Comparison of ENCODE assay signal across 2 cellular contexts in genomic region chr16:56252835-56253234, GRCh38.
TF ChIP-seq lines count a peak whose summit lies in the region.

No MANE protein-coding gene starts in this region.

TF ChIP-seq in liver, 16 proteins besides CTCF, POLR2A, EP300 and RAD21:
- TF ChIP-seq REST (IDR thresholded peaks at IDR 0.05) (no peak), SP1 (IDR thresholded peaks at IDR 0.05) (peak; percentile 38), HNF4G (IDR thresholded peaks at IDR 0.05) (no peak), MAX (IDR thresholded peaks at IDR 0.05) (no peak), FOXA1 (IDR thresholded peaks at IDR 0.05) (no peak), GABPA (IDR thresholded peaks at IDR 0.05 in 1 of 2, conservative IDR thresholded peaks at IDR 0.05 in 1 of 2) (no peak), JUND (IDR thresholded peaks at IDR 0.05) (no peak), FOXA2 (IDR thresholded peaks at IDR 0.05) (no peak), TAF1 (conservative IDR thresholded peaks at IDR 0.05) (no peak), RXRA (IDR thresholded peaks at IDR 0.05) (peak; percentile 66 to 77), EGR1 (IDR thresholded peaks at IDR 0.05; ENCODE audit: low read depth in 2 of 2) (no peak), YY1 (IDR thresholded peaks at IDR 0.05) (no peak), NR2F2 (IDR thresholded peaks at IDR 0.05) (peak; percentile 80), ZBTB33 (IDR thresholded peaks at IDR 0.05) (no peak), ATF3 (IDR thresholded peaks at IDR 0.05) (no peak), HNF4A (conservative IDR thresholded peaks at IDR 0.05) (no peak)
TF ChIP-seq in liver: peak in this region for 3.

TF ChIP-seq in HepG2, 621 proteins besides CTCF, POLR2A, EP300 and RAD21:
- TF ChIP-seq ZNF746 (CRISPR knock-in tag; IDR thresholded peaks at IDR 0.05) (no peak), RFXANK (CRISPR knock-in tag; IDR thresholded peaks at IDR 0.05) (no peak), TBX3 (IDR thresholded peaks at IDR 0.05; ENCODE audit: borderline replicate concordance) (no peak), HOXA7 (CRISPR knock-in tag; IDR thresholded peaks at IDR 0.05) (no peak), SNAPC5 (CRISPR knock-in tag; IDR thresholded peaks at IDR 0.05; ENCODE audit: borderline replicate concordance) (no peak), TCF7 (IDR thresholded peaks at IDR 0.05; ENCODE audit: low read depth) (no peak), NFAT5 (CRISPR knock-in tag; IDR thresholded peaks at IDR 0.05) (no peak), HOXD1 (CRISPR knock-in tag; IDR thresholded peaks at IDR 0.05) (no peak), ZNF556 (CRISPR knock-in tag; IDR thresholded peaks at IDR 0.05; ENCODE audit: borderline replicate concordance) (no peak), CENPX (CRISPR knock-in tag; IDR thresholded peaks at IDR 0.05) (no peak), NCOA1 (CRISPR knock-in tag; IDR thresholded peaks at IDR 0.05) (no peak), GLI4 (CRISPR knock-in tag; IDR thresholded peaks at IDR 0.05; ENCODE audit: borderline replicate concordance) (no peak), HINFP (CRISPR knock-in tag; IDR thresholded peaks at IDR 0.05; ENCODE audit: low read depth) (no peak), FUBP1 (CRISPR knock-in tag; IDR thresholded peaks at IDR 0.05; ENCODE audit: borderline replicate concordance) (no peak)
